8 cellular contexts compared by ENCODE assay signal in the genomic region with DNA sequence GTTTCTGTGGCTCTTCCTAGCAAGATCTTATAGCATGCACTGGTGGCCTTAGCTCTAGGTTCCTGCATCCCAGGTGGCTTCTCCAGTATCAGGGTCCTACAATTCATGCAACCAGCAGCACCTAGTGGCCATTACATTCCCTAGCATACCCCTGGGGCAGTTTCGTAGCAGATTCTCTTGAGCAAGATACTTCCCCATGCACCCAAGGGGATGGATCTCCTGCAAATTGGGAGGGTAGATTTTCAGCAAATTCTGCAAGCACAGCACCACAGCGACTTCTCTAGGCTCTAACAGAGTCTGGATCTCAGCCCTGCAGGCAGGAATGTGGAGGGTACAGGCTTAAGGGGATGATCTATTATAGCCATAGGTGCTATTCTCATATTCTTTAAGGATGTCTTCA. TPM values are rescaled to one million over a fixed set of nuclear protein-coding genes. Genes with fewer than 3 reads are reported as not detected.
DNase-seq lines count a peak whose midpoint lies in the region; ATAC-seq, FAIRE-seq and TF ChIP-seq lines count a peak whose summit lies in the region.

No MANE protein-coding gene starts in this region.

- FAIRE-seq in GM18507 (lab: Jason Lieb, UNC): peak; percentile 65

- intact Hi-C loops in right lobe of liver (cut with DNase I) (no loop called here), posterior cingulate gyrus (cut with DNase I) (no loop called here)

- H3K4me3 ChIP-seq in AG10803 (ENCODE audit: low read length) (no peak overlapping the region), right lobe of liver (no peak overlapping the region)

- H3K9me3 ChIP-seq in right lobe of liver: no peaks in the 10 kb centered on the region

- peak; percentile 51 for TF ChIP-seq CTCF in AG10803 (conservative IDR thresholded peaks at IDR 0.05; ENCODE audit: low read length)
- peak; percentile 30 to 50 (median 40) for TF ChIP-seq CTCF in right lobe of liver (IDR thresholded peaks at IDR 0.05)

- H3K36me3 ChIP-seq in right lobe of liver: peaks cover 0 to 8% (median 0%) of the 10 kb centered on the region in 4 donors

- DNase-seq in AG10803 (ENCODE audit: low read depth) (peak; percentile 17), GM18507 (ENCODE audit: extremely low spot score, insufficient read length, low read depth) (no peak), UCSD-AML1 (lab: John Stamatoyannopoulos, UW; ENCODE audit: unreplicated experiment) (peak; percentile 17), right lobe of liver (no peak), posterior cingulate gyrus (no peak), cortex of kidney (lab: John Stamatoyannopoulos, UW) (no peak)

- ATAC-seq in HG03558 (IDR thresholded peaks at IDR 0.05; ENCODE audit: extremely low read depth, unreplicated experiment): peak; percentile 55
- peak; percentile 74 to 80 (median 77) for ATAC-seq in right lobe of liver
- ATAC-seq in HG02678 (IDR thresholded peaks at IDR 0.05; ENCODE audit: unreplicated experiment): no peak

- TF ChIP-seq POLR2A in right lobe of liver (IDR thresholded peaks at IDR 0.05): no peak

- no peak overlapping the region for H3K27ac ChIP-seq in right lobe of liver

- H3K27me3 ChIP-seq in right lobe of liver: no peaks in the 10 kb centered on the region

- no peaks in the 10 kb centered on the region for H3K4me1 ChIP-seq in right lobe of liver

- no CpG with 5 or more reads among the region's 2 CpGs for WGBS in right lobe of liver (ENCODE audit: insufficient coverage, low coverage, low lambda C conversion rate, missing lambda C conversion rate)

RNA-seq across cellular contexts. Expression of gene SLC9B1, which starts 13.1 kb away (rescaled TPM):
- total RNA-seq in right lobe of liver: under 1 TPM in 4 of 6 experiments, not detected in 2; 0.24 to 0.56 (median 0.51) TPM

RNA-seq across cellular contexts. Expression of gene SLC9B2, which starts 44.0 kb away (rescaled TPM):
- 10 to 100 TPM; 27.9 to 49.1 (median 40.2) TPM for total RNA-seq in right lobe of liver

Comparison
In these comparisons a context has a peak if more than half of its experiments do, and no peak if none do; other contexts are left out.
1. DNase-seq: peak in AG10803 (single experiment) and UCSD-AML1 (single experiment); none in GM18507 (single experiment), right lobe of liver (0 of 3), posterior cingulate gyrus (0 of 10) and cortex of kidney (single experiment).